ENCODE assay signal across 8 cellular contexts in genomic region chr14:76456200-76456599, GRCh38.
DNase-seq lines count a peak whose midpoint lies in the region; ATAC-seq and TF ChIP-seq lines count a peak whose summit lies in the region.

No MANE protein-coding gene starts in this region.

- H3K4me3 ChIP-seq in KMS-11 (IDR thresholded peaks at IDR 0.05; ENCODE audit: insufficient read depth, low read depth, low read length) (no peak overlapping the region), SU-DHL-6 (ENCODE audit: insufficient read depth, low read length, poor library complexity, severe bottlenecking) (no peak overlapping the region)

- H3K9ac ChIP-seq in KMS-11, result no peak overlapping the region
- H3K9ac ChIP-seq in SU-DHL-6 (ENCODE audit: low read length), result no peak overlapping the region

- H3K4me2 ChIP-seq in KMS-11 (no peak overlapping the region), SU-DHL-6 (ENCODE audit: low read depth, low read length, poor library complexity, severe bottlenecking) (no peak overlapping the region)

- TF ChIP-seq CTCF in KMS-11 (conservative IDR thresholded peaks at IDR 0.05; ENCODE audit: low read depth, low read length), result peak; percentile 69
- TF ChIP-seq CTCF in SU-DHL-6 (IDR thresholded peaks at IDR 0.05; ENCODE audit: insufficient read depth, low read length, poor library complexity, severe bottlenecking), result peak; percentile 56

- no peaks in the 10 kb centered on the region for H3K9me3 ChIP-seq in SU-DHL-6 (ENCODE audit: insufficient read depth, low read length)

- no peaks in the 10 kb centered on the region for H3F3A ChIP-seq in SU-DHL-6 (ENCODE audit: insufficient read depth)

- H2AFZ ChIP-seq in KMS-11 (ENCODE audit: low read depth), result no peak overlapping the region
- H2AFZ ChIP-seq in SU-DHL-6 (ENCODE audit: low read depth, low read length, severe bottlenecking), result no peak overlapping the region

- no peaks in the 10 kb centered on the region for H3K4me1 ChIP-seq in KMS-11 (ENCODE audit: low read depth, poor library complexity, severe bottlenecking)

- no peaks in the 10 kb centered on the region for H3K36me3 ChIP-seq in KMS-11 (ENCODE audit: insufficient read depth)
- H3K36me3 ChIP-seq in SU-DHL-6 (ENCODE audit: low read length), result no peaks in the 10 kb centered on the region

- H3K27me3 ChIP-seq in KMS-11 (ENCODE audit: insufficient read depth, low read depth) (no peaks in the 10 kb centered on the region), SU-DHL-6 (ENCODE audit: low read length) (no peaks in the 10 kb centered on the region)

- H4K20me1 ChIP-seq in KMS-11 (ENCODE audit: insufficient read depth), result no peaks in the 10 kb centered on the region
- H4K20me1 ChIP-seq in SU-DHL-6 (ENCODE audit: low read depth, low read length), result no peaks in the 10 kb centered on the region

- no peaks in the 10 kb centered on the region for H3K79me2 ChIP-seq in KMS-11 (ENCODE audit: insufficient read depth, low read depth)
- no peaks in the 10 kb centered on the region for H3K79me2 ChIP-seq in SU-DHL-6 (ENCODE audit: insufficient read depth, low read length)

- H3K27ac ChIP-seq in KMS-11, result no peak overlapping the region
- H3K27ac ChIP-seq in SU-DHL-6 (ENCODE audit: low read depth, low read length), result no peak overlapping the region

- H3K9me2 ChIP-seq in SU-DHL-6 (replicated peaks; ENCODE audit: insufficient read depth, low read length), result no peaks in the 10 kb centered on the region

- peak in 2 of 3 experiments; percentile 4 to 24 for DNase-seq in activated CD8-positive, alpha-beta memory T cell treated with anti-CD3 and anti-CD28 coated beads for 48 hours (ENCODE audit: low read depth in 2 of 3, low spot score in 2 of 3)
- no peak for DNase-seq in activated CD8-positive, alpha-beta memory T cell treated with anti-CD3 and anti-CD28 coated beads for 24 hours
- peak; percentile 11 for DNase-seq in globus pallidus (ENCODE audit: low spot score)
- peak; percentile 48 to 51 for DNase-seq in stimulated activated CD4-positive, alpha-beta T cell treated with anti-CD3 and anti-CD28 coated beads, Interleukin-2, amount 100 ng/mL, for 48 hours
- no peak for DNase-seq in amygdala (lab: John Stamatoyannopoulos, UW)

- no peak for ATAC-seq in HG03469 (IDR thresholded peaks at IDR 0.05; ENCODE audit: unreplicated experiment)

Comparison
In these comparisons a context has a peak if more than half of its experiments do, and no peak if none do; other contexts are left out.
1. DNase-seq: peak in activated CD8-positive, alpha-beta memory T cell treated with anti-CD3 and anti-CD28 coated beads for 48 hours (2 of 3), globus pallidus (single experiment) and stimulated activated CD4-positive, alpha-beta T cell treated with anti-CD3 and anti-CD28 coated beads, Interleukin-2, amount 100 ng/mL, for 48 hours (2 of 2); none in activated CD8-positive, alpha-beta memory T cell treated with anti-CD3 and anti-CD28 coated beads for 24 hours (single experiment) and amygdala (0 of 56).